13 cellular contexts compared by ENCODE assay signal in genomic region chr16:11671676-11672075, GRCh38. TPM values are rescaled to one million over a fixed set of nuclear protein-coding genes. Genes with fewer than 3 reads are reported as not detected.
DNase-seq lines count a peak whose midpoint lies in the region; ATAC-seq and TF ChIP-seq lines count a peak whose summit lies in the region.
"Had no signal": no experiment of that assay in that cellular context is flagged by ENCODE, and none has a peak within 500 bp of the region (broad histone marks: within the 10 kb centered on the region; RNA-seq: fewer than 3 reads in every experiment).

No MANE protein-coding gene starts in this region.

- H3K36me3 Mint-ChIP-seq in CD4-positive, CD25-positive, alpha-beta regulatory T cell = peaks cover 6% of the 10 kb centered on the region
- H3K36me3 Mint-ChIP-seq in H9 (ENCODE audit: insufficient read depth in 1 of 3, low read depth in 3 of 3) (peaks cover 12 to 18% (median 13%) of the 10 kb centered on the region in 3 experiments), neural progenitor cell (peaks cover 6% of the 10 kb centered on the region), immature natural killer cell (peaks cover 0 to 3% (median 2%) of the 10 kb centered on the region in 3 donors)

- no peak overlapping the region; the same call in 1 of the 2 replicates for H3K14ac ChIP-seq in H9 (ENCODE audit: insufficient read depth, low read length)

- H3K23ac ChIP-seq in H9 (ENCODE audit: insufficient read length, low read depth, low read length) = no peak overlapping the region

- no peak overlapping the region for H4K91ac ChIP-seq in H9 (ENCODE audit: insufficient read length, low read depth, low read length)

- in situ Hi-C loops in transverse colon (cut with MboI; ENCODE audit: low pct_ligation_motif_present in 1 of 4, low pct_unique_long_range_greater_than_20kb in 1 of 4, low sequenced_read_pairs in 3 of 4) = no loop called here

- H3K79me2 ChIP-seq in H9 (ENCODE audit: insufficient read depth, low read length) (peaks cover 11% of the 10 kb centered on the region; the same call in 1 of the 2 replicates), neural progenitor cell (ENCODE audit: low read depth) (peaks cover 71% of the 10 kb centered on the region)

- H2BK120ac ChIP-seq in H9 (ENCODE audit: low read depth, low read length, poor library complexity, severe bottlenecking) = no peak overlapping the region

- no peak overlapping the region for H2BK15ac ChIP-seq in H9 (ENCODE audit: low read depth, low read length)

- peaks cover 64% of the 10 kb centered on the region for H3K4me1 ChIP-seq in CD4-positive, CD25-positive, alpha-beta regulatory T cell (ENCODE audit: control insufficient read depth, insufficient read depth, low read length, poor library complexity, severe bottlenecking)
- H3K4me1 ChIP-seq in H9 (ENCODE audit: insufficient read depth, low read length) = no peaks in the 10 kb centered on the region; the same call in 1 of the 2 replicates
- peaks cover 15 to 46% of the 10 kb centered on the region in 2 donors for H3K4me1 ChIP-seq in ascending aorta
- peaks cover 25% of the 10 kb centered on the region for H3K4me1 ChIP-seq in neural progenitor cell
- peaks cover 12 to 68% (median 34%) of the 10 kb centered on the region in 4 donors for H3K4me1 ChIP-seq in transverse colon

- whole genome bisulfite sequencing in H9 (ENCODE audit: extremely low coverage, insufficient read length, low lambda C conversion rate) = no CpG with 5 or more reads among the region's 8 CpGs
- WGBS in transverse colon (ENCODE audit: low coverage in 1 of 2), 2 donors = 92% methylated on average over 8 of the region's 8 CpGs; no CpG with 5 or more reads in 1 of the 2 donors

- TF ChIP-seq EP300 in transverse colon (IDR thresholded peaks at IDR 0.05; ENCODE audit: low read depth) = no peak

- H3K18ac ChIP-seq in H9 (ENCODE audit: insufficient read length, low read depth, low read length) = no peak overlapping the region

- H2AFZ ChIP-seq in H9 (ENCODE audit: low read length) = no peak overlapping the region
- H2AFZ ChIP-seq in neural progenitor cell (replicated peaks) = no peak overlapping the region

- H3K4ac ChIP-seq in H9 (ENCODE audit: low read depth, low read length) = no peak overlapping the region

- no peak overlapping the region for H2AK5ac ChIP-seq in H9 (ENCODE audit: insufficient read length, low read length)

- H3K27ac ChIP-seq in CD4-positive, CD25-positive, alpha-beta regulatory T cell (ENCODE audit: insufficient read depth, low read length, poor library complexity, severe bottlenecking) = peak overlapping the region; percentile 49
- H3K27ac ChIP-seq in H9 (ENCODE audit: insufficient read length, low read depth, low read length) (no peak overlapping the region), ascending aorta (peak overlapping the region; percentile 13 to 14), neural progenitor cell (no peak overlapping the region), transverse colon (no peak overlapping the region)
- H3K27ac ChIP-seq: C4-2B had no signal

- H3K23me2 ChIP-seq in H9 (ENCODE audit: insufficient read length, low read depth, low read length, poor library complexity, severe bottlenecking) = no peaks in the 10 kb centered on the region

- no peak overlapping the region for H2BK12ac ChIP-seq in H9 (ENCODE audit: insufficient read length, low read depth, low read length)

- peak overlapping the region; percentile 92 to 99 (median 96) for H3K27ac Mint-ChIP-seq in CD4-positive, CD25-positive, alpha-beta regulatory T cell
- H3K27ac Mint-ChIP-seq in H9 = peak overlapping the region; percentile 80 to 93 (median 85); a peak in 5 of 7 replicates
- H3K27ac Mint-ChIP-seq in neural progenitor cell = no peak overlapping the region
- no peak overlapping the region for H3K27ac Mint-ChIP-seq in immature natural killer cell

- no peak overlapping the region for H2BK5ac ChIP-seq in H9 (ENCODE audit: insufficient read length, low read length)

- H3K36me3 ChIP-seq in CD4-positive, CD25-positive, alpha-beta regulatory T cell (ENCODE audit: control insufficient read depth, insufficient read depth, low read length) = peaks cover 8% of the 10 kb centered on the region
- H3K36me3 ChIP-seq in ascending aorta (peaks cover 9 to 13% of the 10 kb centered on the region in 2 donors), neural progenitor cell (no peaks in the 10 kb centered on the region), transverse colon (no peaks in the 10 kb centered on the region)

- DNase-seq in CD4-positive, CD25-positive, alpha-beta regulatory T cell = no peak
- DNase-seq in H9 (no peak), ascending aorta (ENCODE audit: low spot score in 2 of 2) (no peak), neural progenitor cell (ENCODE audit: low spot score) (no peak), transverse colon (no peak), UCSD-AML1 (lab: John Stamatoyannopoulos, UW; ENCODE audit: unreplicated experiment) (no peak), immature natural killer cell (no peak), HuH-7 (ENCODE audit: low spot score) (no peak)
- DNase-seq: NCI-H2171; OCI-M1; stimulated activated CD4-positive, alpha-beta T cell treated with anti-CD3 and anti-CD28 coated beads, Interleukin-2, amount 100 ng/mL, for 48 hours had no signal

- no peak overlapping the region for H3K56ac ChIP-seq in H9 (ENCODE audit: insufficient read length, low read depth, low read length)

- peaks cover 0 to 80% (median 45%) of the 10 kb centered on the region in 4 donors for H3K4me1 Mint-ChIP-seq in CD4-positive, CD25-positive, alpha-beta regulatory T cell
- H3K4me1 Mint-ChIP-seq in H9 = peaks cover 40 to 43% of the 10 kb centered on the region in 2 experiments
- H3K4me1 Mint-ChIP-seq in neural progenitor cell = peaks cover 26% of the 10 kb centered on the region
- peaks cover 5 to 29% of the 10 kb centered on the region in 2 donors for H3K4me1 Mint-ChIP-seq in immature natural killer cell

- peak overlapping the region; percentile 21 to 92 (median 82) for H3K4me3 Mint-ChIP-seq in CD4-positive, CD25-positive, alpha-beta regulatory T cell
- H3K4me3 Mint-ChIP-seq in H9 = no peak overlapping the region
- no peak overlapping the region for H3K4me3 Mint-ChIP-seq in neural progenitor cell
- H3K4me3 Mint-ChIP-seq in immature natural killer cell = no peak overlapping the region

- peaks cover 8% of the 10 kb centered on the region for H3K79me1 ChIP-seq in H9 (ENCODE audit: insufficient read depth, low read depth, low read length, poor library complexity, severe bottlenecking)

- no peak overlapping the region for H4K8ac ChIP-seq in H9 (replicated peaks; ENCODE audit: insufficient read length, low read depth, low read length)

- TF ChIP-seq CTCF in H9 (conservative IDR thresholded peaks at IDR 0.05) (no peak), ascending aorta (IDR thresholded peaks at IDR 0.05) (no peak), neural progenitor cell (IDR thresholded peaks at IDR 0.05) (no peak), transverse colon (IDR thresholded peaks at IDR 0.05) (no peak)

- H4K5ac ChIP-seq in H9 (ENCODE audit: insufficient read length, low read depth, low read length) = no peak overlapping the region

- no peaks in the 10 kb centered on the region for H3K9me3 ChIP-seq in CD4-positive, CD25-positive, alpha-beta regulatory T cell (ENCODE audit: control insufficient read depth in 2 of 2, low read length in 2 of 2)
- H3K9me3 ChIP-seq in H9 (ENCODE audit: control insufficient read depth, low read depth, low read length) (no peaks in the 10 kb centered on the region), ascending aorta (no peaks in the 10 kb centered on the region), neural progenitor cell (ENCODE audit: low read depth) (no peaks in the 10 kb centered on the region), transverse colon (no peaks in the 10 kb centered on the region)

- H4K20me1 ChIP-seq in H9 (ENCODE audit: control insufficient read depth, insufficient read depth, insufficient read length) = peaks cover 6% of the 10 kb centered on the region
- peaks cover 78% of the 10 kb centered on the region for H4K20me1 ChIP-seq in neural progenitor cell (ENCODE audit: low read depth)

- H3K4me2 ChIP-seq in H9 (ENCODE audit: insufficient read depth, insufficient read length, low read length) (no peak overlapping the region), neural progenitor cell (no peak overlapping the region)

- TF ChIP-seq POLR2A in transverse colon (IDR thresholded peaks at IDR 0.05) = no peak

- H3K4me3 ChIP-seq in CD4-positive, CD25-positive, alpha-beta regulatory T cell (ENCODE audit: low read depth, low read length) = no peak overlapping the region
- H3K4me3 ChIP-seq in ascending aorta (no peak overlapping the region), neural progenitor cell (no peak overlapping the region), transverse colon (no peak overlapping the region)

- H3T11ph ChIP-seq in H9 (ENCODE audit: low read length) = no peak overlapping the region

- no peaks in the 10 kb centered on the region for H3K27me3 ChIP-seq in CD4-positive, CD25-positive, alpha-beta regulatory T cell (ENCODE audit: control insufficient read depth, insufficient read depth, low read length)
- H3K27me3 ChIP-seq in H9 (ENCODE audit: insufficient read depth, low read length) (no peaks in the 10 kb centered on the region), ascending aorta (no peaks in the 10 kb centered on the region), neural progenitor cell (no peaks in the 10 kb centered on the region), transverse colon (peaks cover 6% of the 10 kb centered on the region)

- peaks cover 13% of the 10 kb centered on the region for H3F3A ChIP-seq in neural progenitor cell (ENCODE audit: low read depth)

- intact Hi-C loops in ascending aorta (cut with DNase I) = no loop called here
- intact Hi-C loops in transverse colon (cut with DNase I; ENCODE audit: low total_unique reads) = no loop called here

- ATAC-seq in CD4-positive, CD25-positive, alpha-beta regulatory T cell (ENCODE audit: low read depth in 2 of 2) = no peak
- ATAC-seq: HCT116 had no signal

- H3K27me3 Mint-ChIP-seq in CD4-positive, CD25-positive, alpha-beta regulatory T cell = no peaks in the 10 kb centered on the region
- H3K27me3 Mint-ChIP-seq in H9 (ENCODE audit: low read depth) (peaks cover 4% of the 10 kb centered on the region), neural progenitor cell (ENCODE audit: insufficient read depth, low read depth) (peaks cover 2% of the 10 kb centered on the region), immature natural killer cell (ENCODE audit: low read depth in 3 of 3) (peaks cover 6 to 8% (median 7%) of the 10 kb centered on the region in 3 donors)

- H2BK20ac ChIP-seq in H9 (ENCODE audit: low read depth, low read length, poor library complexity, severe bottlenecking) = no peak overlapping the region

- H3K9ac ChIP-seq in H9 (ENCODE audit: extremely low read depth, insufficient read length, low read length) = no peak overlapping the region
- H3K9ac ChIP-seq in neural progenitor cell = peak overlapping the region; percentile 19

- no peaks in the 10 kb centered on the region for H3K9me3 Mint-ChIP-seq in CD4-positive, CD25-positive, alpha-beta regulatory T cell
- H3K9me3 Mint-ChIP-seq in H9 (no peaks in the 10 kb centered on the region; a peak in 1 of 5 replicates), neural progenitor cell (no peaks in the 10 kb centered on the region), immature natural killer cell (no peaks in the 10 kb centered on the region)

RNA-seq across cellular contexts. Expression of gene SNN, which starts 3.4 kb away (rescaled TPM):
- 27.5 TPM for total RNA-seq in CD4-positive, CD25-positive, alpha-beta regulatory T cell
- 10 to 100 TPM; 14.5 to 31.2 (median 23.8) TPM for polyA plus RNA-seq in CD4-positive, CD25-positive, alpha-beta regulatory T cell
- total RNA-seq in H9 (2021) (43.9 and 44.2 TPM in 2 replicates), ascending aorta (2.1 TPM), neural progenitor cell (ENCODE audit: low replicate concordance) (48.7 and 84.2 TPM in 2 replicates), transverse colon (10 to 100 TPM in 2 of 4 donors, 1 to 10 TPM in 2; 4.9 to 12.3 (median 8.6) TPM)
- 10 to 100 TPM in 1 of 3 donors, 1 to 10 TPM in 2; 2.4 to 11.1 (median 4.9) TPM for polyA plus RNA-seq in immature natural killer cell

Comparison
In these comparisons a context has a peak if more than half of its experiments do, and no peak if none do; other contexts are left out.
1. H3K27ac ChIP-seq: peak in CD4-positive, CD25-positive, alpha-beta regulatory T cell (single experiment) and ascending aorta (2 of 2); none in H9 (single experiment), neural progenitor cell (single experiment) and transverse colon (0 of 4).
2. H3K27ac Mint-ChIP-seq: peak in CD4-positive, CD25-positive, alpha-beta regulatory T cell (3 of 3) and H9 (3 of 3); none in neural progenitor cell (single experiment) and immature natural killer cell (0 of 6).
3. H3K4me3 Mint-ChIP-seq: peak in CD4-positive, CD25-positive, alpha-beta regulatory T cell (4 of 4); none in H9 (0 of 2), neural progenitor cell (single experiment) and immature natural killer cell (0 of 5).